18 cellular contexts compared by ENCODE assay signal in the genomic region with DNA sequence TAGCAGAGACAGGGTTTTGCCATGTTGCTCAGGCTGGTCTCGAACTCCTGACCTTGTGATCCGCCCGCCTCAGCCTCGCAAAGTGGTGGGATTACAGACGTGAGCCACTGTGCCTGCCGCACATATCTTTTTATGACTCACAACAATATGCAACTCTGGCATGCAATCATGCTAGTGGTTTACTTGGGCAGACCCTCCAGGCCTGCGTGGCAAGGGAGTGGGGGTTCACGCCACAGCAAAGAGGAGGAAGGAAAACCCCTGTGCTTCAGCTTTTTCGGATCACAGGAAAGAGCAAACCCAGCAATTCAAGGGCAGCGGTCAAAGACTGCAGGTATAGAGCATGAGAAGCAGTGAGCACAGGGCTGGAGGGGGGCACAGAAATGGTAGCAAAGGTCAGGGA.
"Had no signal": no experiment of that assay in that cellular context is flagged by ENCODE, and none has a peak within 500 bp of the region (broad histone marks: within the 10 kb centered on the region; RNA-seq: fewer than 3 reads in every experiment).

No MANE protein-coding gene starts in this region.

- H3K4me3 Mint-ChIP-seq: activated naive CD4-positive, alpha-beta T cell treated with anti-CD3 and anti-CD28 coated beads, Interleukin-2, amount 10 ng/mL, durations not matched to agents 7 days and 5 days; immature natural killer cell; nephron had no signal

- H3K4me1 Mint-ChIP-seq: activated naive CD4-positive, alpha-beta T cell treated with anti-CD3 and anti-CD28 coated beads, Interleukin-2, amount 10 ng/mL, durations not matched to agents 7 days and 5 days; nephron had no signal

- DNase-seq: activated CD4-positive, alpha-beta T cell treated with anti-CD3 and anti-CD28 coated beads, Interleukin-2, amount 50 U/mL, for 4 hours; activated CD4-positive, CD25-positive, alpha-beta regulatory T cell; activated naive CD4-positive, alpha-beta T cell treated with anti-CD3 and anti-CD28 coated beads, Interleukin-2, amount 10 ng/mL, durations not matched to agents 7 days and 5 days; adrenal gland; gastrocnemius medialis; heart right ventricle; immature natural killer cell; kidney glomerular epithelial cell; left ventricle myocardium inferior; mammary epithelial cell; midbrain; occipital lobe; retina; stimulated activated naive CD4-positive, alpha-beta T cell treated with Interleukin-2 at 50 U/mL for 16 hours; T1000; transverse colon; uterus had no signal

- ATAC-seq: gastrocnemius medialis, heart right ventricle had no signal

- H3K27ac Mint-ChIP-seq: activated naive CD4-positive, alpha-beta T cell treated with anti-CD3 and anti-CD28 coated beads, Interleukin-2, amount 10 ng/mL, durations not matched to agents 7 days and 5 days; nephron had no signal

- H3K27me3 Mint-ChIP-seq: activated naive CD4-positive, alpha-beta T cell treated with anti-CD3 and anti-CD28 coated beads, Interleukin-2, amount 10 ng/mL, durations not matched to agents 7 days and 5 days had no signal

- H3K9me3 Mint-ChIP-seq: activated naive CD4-positive, alpha-beta T cell treated with anti-CD3 and anti-CD28 coated beads, Interleukin-2, amount 10 ng/mL, durations not matched to agents 7 days and 5 days; immature natural killer cell; nephron had no signal
